Comparison of ENCODE assay signal across 28 cellular contexts in the genomic region with DNA sequence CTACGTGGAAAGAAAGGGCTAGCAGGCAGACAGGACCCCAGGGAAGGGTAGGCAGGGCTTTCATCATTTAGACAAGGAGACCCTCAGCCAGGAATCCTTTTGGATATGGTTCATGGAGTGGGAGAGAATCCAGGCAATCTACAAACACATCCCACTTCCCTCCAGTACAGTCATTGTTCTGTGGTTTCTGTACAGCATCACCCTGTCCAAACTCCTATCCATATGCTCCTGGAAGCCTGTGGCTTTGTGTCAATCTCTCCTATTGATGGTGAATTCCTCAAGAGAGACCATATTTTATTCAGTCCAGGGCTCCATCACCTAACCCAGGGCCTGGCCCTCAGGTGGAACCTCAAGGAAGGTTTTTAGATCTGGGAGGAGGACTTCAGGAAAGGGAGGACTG.
"Had no signal": no experiment of that assay in that cellular context is flagged by ENCODE, and none has a peak within 500 bp of the region (broad histone marks: within the 10 kb centered on the region; RNA-seq: fewer than 3 reads in every experiment).

No MANE protein-coding gene starts in this region.

- H3K9me3 ChIP-seq: gastroesophageal sphincter, heart right ventricle, lower lobe of right lung, mucosa of descending colon, prostate gland, right atrium auricular region, testis, tibial artery had no signal

- H3K4me3 ChIP-seq: gastroesophageal sphincter, heart right ventricle, lower lobe of right lung, mucosa of descending colon, neural progenitor cell, prostate gland, right atrium auricular region, testis, tibial artery had no signal

- ATAC-seq: effector memory CD8-positive, alpha-beta T cell; esophagus mucosa; gastroesophageal sphincter; heart right ventricle; left ventricle myocardium superior; lower lobe of right lung; mucosa of descending colon; natural killer cell treated with Interleukin-12 subunit alpha and Interleukin-12 subunit beta and Interleukin-15 and Interleukin-18, amount 100 ng/mL, for 72 hours; sciatic nerve; stimulated activated effector memory CD8-positive, alpha-beta T cell treated with anti-CD3 and anti-CD28 coated beads, Interleukin-12 subunit alpha, Interleukin-12 subunit beta, amount 100 ng/mL, for 72 hours; stimulated activated naive CD8-positive, alpha-beta T cell treated with anti-CD3 and anti-CD28 coated beads, Interleukin-15, Interleukin-2, amounts not matched to agents 100 U/mL and 50 U/mL, for 24 hours had no signal

- H3K27me3 ChIP-seq: right atrium auricular region, testis had no signal

- DNase-seq: cerebellar nuclear complex; cortex of kidney; effector memory CD8-positive, alpha-beta T cell; foreskin fibroblast; glutamatergic neuron; heart right ventricle; kidney glomerular epithelial cell; left ventricle myocardium superior; lower lobe of right lung; mucosa of descending colon; naive B cell; stimulated activated CD4-positive, alpha-beta T cell treated with anti-CD3 and anti-CD28 coated beads, Interleukin-2, amount 100 ng/mL, for 24 hours; stimulated activated CD4-positive, alpha-beta T cell treated with anti-CD3 and anti-CD28 coated beads, Interleukin-4, amount 100 ng/mL, for 24 hours; stimulated activated naive CD8-positive, alpha-beta T cell treated with anti-CD3 and anti-CD28 coated beads, Interleukin-15, Interleukin-2, amounts not matched to agents 100 U/mL and 50 U/mL, for 24 hours; substantia nigra; testis; tibial artery had no signal

- H2AFZ ChIP-seq: neural progenitor cell had no signal

- H3K4me2 ChIP-seq: neural progenitor cell had no signal

- H3K4me1 Mint-ChIP-seq: memory B cell; naive B cell; stimulated activated effector memory CD8-positive, alpha-beta T cell treated with anti-CD3 and anti-CD28 coated beads, Interleukin-12 subunit alpha, Interleukin-12 subunit beta, amount 100 ng/mL, for 72 hours had no signal

- H3K36me3 Mint-ChIP-seq: memory B cell; naive B cell; natural killer cell treated with Interleukin-12 subunit alpha and Interleukin-12 subunit beta and Interleukin-15 and Interleukin-18, amount 100 ng/mL, for 72 hours; neural progenitor cell; stimulated activated effector memory CD8-positive, alpha-beta T cell treated with anti-CD3 and anti-CD28 coated beads, Interleukin-12 subunit alpha, Interleukin-12 subunit beta, amount 100 ng/mL, for 72 hours; type B pancreatic cell had no signal

- H3K4me3 Mint-ChIP-seq: effector memory CD8-positive, alpha-beta T cell; memory B cell; naive B cell; natural killer cell treated with Interleukin-12 subunit alpha and Interleukin-12 subunit beta and Interleukin-15 and Interleukin-18, amount 100 ng/mL, for 72 hours; neural progenitor cell; stimulated activated effector memory CD8-positive, alpha-beta T cell treated with anti-CD3 and anti-CD28 coated beads, Interleukin-12 subunit alpha, Interleukin-12 subunit beta, amount 100 ng/mL, for 72 hours; type B pancreatic cell had no signal

- H3K4me1 ChIP-seq: gastroesophageal sphincter, heart right ventricle, lower lobe of right lung, neural progenitor cell, prostate gland, right atrium auricular region, testis, tibial artery had no signal

- H3K9me3 Mint-ChIP-seq: effector memory CD8-positive, alpha-beta T cell; memory B cell; natural killer cell treated with Interleukin-12 subunit alpha and Interleukin-12 subunit beta and Interleukin-15 and Interleukin-18, amount 100 ng/mL, for 72 hours; neural progenitor cell; stimulated activated effector memory CD8-positive, alpha-beta T cell treated with anti-CD3 and anti-CD28 coated beads, Interleukin-12 subunit alpha, Interleukin-12 subunit beta, amount 100 ng/mL, for 72 hours; type B pancreatic cell had no signal

- H3K36me3 ChIP-seq: gastroesophageal sphincter, heart right ventricle, lower lobe of right lung, neural progenitor cell, prostate gland, right atrium auricular region, tibial artery had no signal

- H3K27ac Mint-ChIP-seq: effector memory CD8-positive, alpha-beta T cell; memory B cell; natural killer cell treated with Interleukin-12 subunit alpha and Interleukin-12 subunit beta and Interleukin-15 and Interleukin-18, amount 100 ng/mL, for 72 hours; neural progenitor cell; stimulated activated effector memory CD8-positive, alpha-beta T cell treated with anti-CD3 and anti-CD28 coated beads, Interleukin-12 subunit alpha, Interleukin-12 subunit beta, amount 100 ng/mL, for 72 hours; type B pancreatic cell had no signal

- H3K27ac ChIP-seq: epithelial cell of prostate, gastroesophageal sphincter, heart right ventricle, lower lobe of right lung, neural progenitor cell, prostate gland, right atrium auricular region, testis, tibial artery had no signal

- H3K9ac ChIP-seq: neural progenitor cell had no signal
